Comparison of ENCODE assay signal across 1 cellular context in the genomic region with DNA sequence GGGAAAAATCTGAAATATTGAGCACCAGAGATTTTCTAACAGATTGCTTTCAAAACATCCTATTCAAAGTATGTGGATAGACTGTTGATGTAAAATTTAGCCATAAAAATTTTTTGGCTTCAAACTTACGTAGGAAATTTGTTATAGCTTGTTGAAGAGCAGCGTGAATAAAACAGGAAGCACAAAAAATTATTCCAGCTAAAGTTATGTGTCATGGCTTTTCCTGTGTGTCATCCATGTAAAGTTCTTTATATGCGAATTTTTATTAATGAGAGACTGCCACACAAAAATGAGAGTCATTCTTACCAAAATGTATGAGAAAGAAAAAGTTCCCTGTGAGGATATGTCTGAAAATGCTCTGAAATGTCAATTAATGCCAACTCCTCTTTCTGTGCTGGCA.
TF ChIP-seq lines count a peak whose summit lies in the region.

No MANE protein-coding gene starts in this region.

TF ChIP-seq in IMR-90, 13 proteins besides CTCF, POLR2A, EP300 and RAD21:
- TF ChIP-seq MAZ (IDR thresholded peaks at IDR 0.05; ENCODE audit: borderline replicate concordance, low read depth, low read length) (no peak), RCOR1 (IDR thresholded peaks at IDR 0.05; ENCODE audit: insufficient replicate concordance, low read length) (no peak), FOS (IDR thresholded peaks at IDR 0.05; ENCODE audit: low read depth, low read length) (no peak), CHD1 (IDR thresholded peaks at IDR 0.05; ENCODE audit: low read depth, low read length) (no peak), NFE2L2 (IDR thresholded peaks at IDR 0.05; ENCODE audit: low read depth, low read length) (no peak)
- TF ChIP-seq, protein P1, sequence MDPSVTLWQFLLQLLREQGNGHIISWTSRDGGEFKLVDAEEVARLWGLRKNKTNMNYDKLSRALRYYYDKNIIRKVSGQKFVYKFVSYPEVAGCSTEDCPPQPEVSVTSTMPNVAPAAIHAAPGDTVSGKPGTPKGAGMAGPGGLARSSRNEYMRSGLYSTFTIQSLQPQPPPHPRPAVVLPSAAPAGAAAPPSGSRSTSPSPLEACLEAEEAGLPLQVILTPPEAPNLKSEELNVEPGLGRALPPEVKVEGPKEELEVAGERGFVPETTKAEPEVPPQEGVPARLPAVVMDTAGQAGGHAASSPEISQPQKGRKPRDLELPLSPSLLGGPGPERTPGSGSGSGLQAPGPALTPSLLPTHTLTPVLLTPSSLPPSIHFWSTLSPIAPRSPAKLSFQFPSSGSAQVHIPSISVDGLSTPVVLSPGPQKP (IDR thresholded peaks at IDR 0.05; ENCODE audit: borderline replicate concordance, low read depth, low read length) = no peak
- TF ChIP-seq, protein P2, sequence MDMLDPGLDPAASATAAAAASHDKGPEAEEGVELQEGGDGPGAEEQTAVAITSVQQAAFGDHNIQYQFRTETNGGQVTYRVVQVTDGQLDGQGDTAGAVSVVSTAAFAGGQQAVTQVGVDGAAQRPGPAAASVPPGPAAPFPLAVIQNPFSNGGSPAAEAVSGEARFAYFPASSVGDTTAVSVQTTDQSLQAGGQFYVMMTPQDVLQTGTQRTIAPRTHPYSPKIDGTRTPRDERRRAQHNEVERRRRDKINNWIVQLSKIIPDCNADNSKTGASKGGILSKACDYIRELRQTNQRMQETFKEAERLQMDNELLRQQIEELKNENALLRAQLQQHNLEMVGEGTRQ (IDR thresholded peaks at IDR 0.05; ENCODE audit: low read depth, low read length) = no peak
TF ChIP-seq in IMR-90: peak in this region for 0.
